Comparison of ENCODE assay signal across 10 cellular contexts in genomic region chr19:48631254-48631653, GRCh38. TPM values are rescaled to one million over a fixed set of nuclear protein-coding genes. Genes with fewer than 3 reads are reported as not detected.
DNase-seq lines count a peak whose midpoint lies in the region; ATAC-seq and TF ChIP-seq lines count a peak whose summit lies in the region.
"Had no signal": no experiment of that assay in that cellular context is flagged by ENCODE, and none has a peak within 500 bp of the region (broad histone marks: within the 10 kb centered on the region; RNA-seq: fewer than 3 reads in every experiment).

No MANE protein-coding gene starts in this region.

- TF ChIP-seq CTCF in CD4-positive, alpha-beta T cell (IDR thresholded peaks at IDR 0.05) = no peak
- no peak for TF ChIP-seq CTCF in esophagus squamous epithelium (IDR thresholded peaks at IDR 0.05)

- no peaks in the 10 kb centered on the region for H3K27me3 Mint-ChIP-seq in CD4-positive, alpha-beta T cell

- peaks cover 68% of the 10 kb centered on the region for H3K36me3 Mint-ChIP-seq in CD4-positive, alpha-beta T cell (ENCODE audit: low read depth)

- peak overlapping the region; percentile 70 for H3K27ac Mint-ChIP-seq in CD4-positive, alpha-beta T cell

- H3K36me3 ChIP-seq in HUES64 (ENCODE audit: insufficient read depth, low read length) = 0 out of 2 replicates have a peak, but pooled peaks cover 4% of the 10 kb centered on the region
- H3K36me3 ChIP-seq in esophagus squamous epithelium = peaks cover 0 to 49% (median 0%) of the 10 kb centered on the region in 3 donors
- H3K36me3 ChIP-seq in SJCRH30 = peaks cover 6% of the 10 kb centered on the region; the same call in 1 of the 2 replicates

- peaks cover 41% of the 10 kb centered on the region for H3K4me1 Mint-ChIP-seq in CD4-positive, alpha-beta T cell (ENCODE audit: low read depth)

- H3K4me3 ChIP-seq in HUES64 (ENCODE audit: low read length) (peak overlapping the region; percentile 48), esophagus squamous epithelium (no peak overlapping the region), SJCRH30 (no peak overlapping the region)

- TF ChIP-seq POLR2A in esophagus squamous epithelium (IDR thresholded peaks at IDR 0.05) = no peak

- H3K27me3 ChIP-seq in CD4-positive, alpha-beta T cell (ENCODE audit: control insufficient read depth, insufficient read depth, low read length) = no peaks in the 10 kb centered on the region
- H3K27me3 ChIP-seq in HUES64 (ENCODE audit: insufficient read depth, low read length) = peaks cover 7% of the 10 kb centered on the region
- no peaks in the 10 kb centered on the region for H3K27me3 ChIP-seq in esophagus squamous epithelium
- H3K27me3 ChIP-seq in SJCRH30 = no peaks in the 10 kb centered on the region

- no peak overlapping the region for H3K4me3 Mint-ChIP-seq in CD4-positive, alpha-beta T cell

- H3K9me3 ChIP-seq in CD4-positive, alpha-beta T cell (ENCODE audit: control insufficient read depth, low read length) = no peaks in the 10 kb centered on the region
- H3K9me3 ChIP-seq in HUES64 (ENCODE audit: insufficient read depth, low read depth, low read length) (no peaks in the 10 kb centered on the region), esophagus squamous epithelium (no peaks in the 10 kb centered on the region), SJCRH30 (replicated peaks) (no peaks in the 10 kb centered on the region)

- no peak for ATAC-seq in CD4-positive, alpha-beta T cell (ENCODE audit: poor library complexity)
- no peak for ATAC-seq in GM19467 (IDR thresholded peaks at IDR 0.05; ENCODE audit: unreplicated experiment)
- ATAC-seq in GM18907 (IDR thresholded peaks at IDR 0.05; ENCODE audit: unreplicated experiment) = no peak

- peak overlapping the region; percentile 35 for H3K27ac ChIP-seq in CD4-positive, alpha-beta T cell (ENCODE audit: low read depth, low read length)
- H3K27ac ChIP-seq in HUES64 (ENCODE audit: low read depth, low read length) = peak overlapping the region; percentile 87; the same call in 1 of the 2 replicates
- H3K27ac ChIP-seq in esophagus squamous epithelium = peak overlapping the region; percentile 52 to 98 (median 90)
- H3K27ac ChIP-seq in SJCRH30 = no peak overlapping the region

- no peak overlapping the region; the same call in 1 of the 2 replicates for H3K9ac ChIP-seq in HUES64 (ENCODE audit: low read depth, low read length)

- H3K4me1 ChIP-seq in HUES64 (ENCODE audit: insufficient read depth, low read length) = peaks cover 6% of the 10 kb centered on the region
- peaks cover 40 to 91% (median 49%) of the 10 kb centered on the region in 3 donors for H3K4me1 ChIP-seq in esophagus squamous epithelium
- H3K4me1 ChIP-seq in SJCRH30 = peaks cover 19% of the 10 kb centered on the region

- CTCF ChIA-PET in CD4-positive, alpha-beta T cell (lab: Charles Lee) = no interaction called here

- DNase-seq in CD4-positive, alpha-beta T cell = no peak
- DNase-seq in esophagus squamous epithelium (lab: John Stamatoyannopoulos, UW) (no peak), renal cortical epithelial cell (ENCODE audit: low read depth) (peak; percentile 51), SJCRH30 (no peak)
- no peak for DNase-seq in stimulated activated CD8-positive, alpha-beta memory T cell treated with anti-CD3 and anti-CD28 coated beads, Interleukin-4, amount 100 ng/mL, for 48 hours
- DNase-seq: NCI-H510A had no signal

- H3K9me3 Mint-ChIP-seq in CD4-positive, alpha-beta T cell = no peaks in the 10 kb centered on the region

- intact Hi-C loops in CD4-positive, alpha-beta T cell (cut with DNase I, micrococcal nuclease) = loop anchor here in 1 of 2 experiments (10.0 kb wide), 1 partner anchor 1244 kb away; the partner anchor contains the start of genes AKT1S1 and TBC1D17
- intact Hi-C loops in esophagus squamous epithelium (cut with DNase I) = no loop called here

- 84% methylated on average over 3 of the region's 3 CpGs for WGBS in HUES64
- WGBS in esophagus squamous epithelium, 2 donors = 73% methylated on average over 2 of the region's 3 CpGs; no CpG with 5 or more reads in 1 of the 2 donors

- POLR2A ChIA-PET in CD4-positive, alpha-beta T cell (lab: Charles Lee) = interaction anchor here (2.0 to 5.0 kb wide), 2 partner anchors 12 to 14 kb away, joined by 13 to 33 read pairs; partner anchors contain the start of genes CA11, RPL18 and SPHK2

RNA-seq across cellular contexts. Expression of gene DBP, which starts 5.9 kb away (rescaled TPM):
- total RNA-seq in CD4-positive, alpha-beta T cell = 10 to 100 TPM; 48.3 to 55.6 TPM
- 5.3 TPM for polyA plus RNA-seq in HUES64 (2013, experiment 1 of 2)
- polyA plus RNA-seq in HUES64 (2013, experiment 2 of 2) = 5.3 TPM
- 10 to 100 TPM in 3 of 4 donors, 1 to 10 TPM in 1; 4.2 to 16.2 (median 11.7) TPM for total RNA-seq in esophagus squamous epithelium
- 0.52 and 2.3 TPM in 2 replicates for total RNA-seq in renal cortical epithelial cell
- 23.9 and 24.4 TPM in 2 replicates for total RNA-seq in SJCRH30 (2014; rRNA removed; shearing (Covaris generic))

RNA-seq across cellular contexts. Expression of gene SPHK2, which starts 11.9 kb away (rescaled TPM):
- 10 to 100 TPM; 14.1 to 15.3 TPM for total RNA-seq in CD4-positive, alpha-beta T cell
- 34.3 TPM for polyA plus RNA-seq in HUES64 (2013, experiment 1 of 2)
- polyA plus RNA-seq in HUES64 (2013, experiment 2 of 2) = 32.1 TPM
- 10 to 100 TPM in 2 of 4 donors, 1 to 10 TPM in 2; 7.0 to 10.9 (median 9.7) TPM for total RNA-seq in esophagus squamous epithelium
- 9.1 and 9.9 TPM in 2 replicates for total RNA-seq in renal cortical epithelial cell
- total RNA-seq in SJCRH30 (2014; rRNA removed; shearing (Covaris generic)) = 13.1 and 17.4 TPM in 2 replicates

RNA-seq across cellular contexts. Expression of gene RPL18, which starts 12.3 kb away (rescaled TPM):
- total RNA-seq in CD4-positive, alpha-beta T cell = 1,000 to 10,000 TPM; 2,820 to 2,913 TPM
- polyA plus RNA-seq in HUES64 (2013, experiment 1 of 2) = 1,104 TPM
- 1,173 TPM for polyA plus RNA-seq in HUES64 (2013, experiment 2 of 2)
- total RNA-seq in esophagus squamous epithelium (1,000 to 10,000 TPM; 1,870 to 2,808 (median 2,491) TPM), renal cortical epithelial cell (591 and 1,820 TPM in 2 replicates)
- total RNA-seq in SJCRH30 (2014; rRNA removed; shearing (Covaris generic)) = 1,609 and 2,008 TPM in 2 replicates

RNA-seq across cellular contexts. Expression of gene CA11, which starts 14.7 kb away (rescaled TPM):
- total RNA-seq in CD4-positive, alpha-beta T cell = 10 to 100 TPM; 11.0 to 12.4 TPM
- polyA plus RNA-seq in HUES64 (2013, experiment 1 of 2) = 61.6 TPM
- polyA plus RNA-seq in HUES64 (2013, experiment 2 of 2) = 56.1 TPM
- total RNA-seq in esophagus squamous epithelium = 1 to 10 TPM; 1.4 to 6.9 (median 5.2) TPM
- total RNA-seq in renal cortical epithelial cell = 0.35 and 3.3 TPM in 2 replicates
- 10.7 and 11.8 TPM in 2 replicates for total RNA-seq in SJCRH30 (2014; rRNA removed; shearing (Covaris generic))

RNA-seq across cellular contexts. Expression of gene FAM83E, which starts 16.4 kb away (rescaled TPM):
- total RNA-seq in CD4-positive, alpha-beta T cell = 1 to 10 TPM; 1.6 to 2.6 TPM
- 1.1 TPM for polyA plus RNA-seq in HUES64 (2013, experiment 1 of 2)
- 1.3 TPM for polyA plus RNA-seq in HUES64 (2013, experiment 2 of 2)
- total RNA-seq in esophagus squamous epithelium (10 to 100 TPM in 1 of 4 donors, 1 to 10 TPM in 3; 3.1 to 12.3 (median 8.6) TPM), renal cortical epithelial cell (0.17 TPM in 1 of 2 replicates, not detected in the other)
- total RNA-seq in SJCRH30 (2014; rRNA removed; shearing (Covaris generic)) = 1.9 and 3.3 TPM in 2 replicates
- total RNA-seq: HT1080 had no signal
